33 cellular contexts compared by ENCODE assay signal in genomic region chr1:241771117-241771516, GRCh38.
"Had no signal": no experiment of that assay in that cellular context is flagged by ENCODE, and none has a peak within 500 bp of the region (broad histone marks: within the 10 kb centered on the region; RNA-seq: fewer than 3 reads in every experiment).

No MANE protein-coding gene starts in this region.

- H3K27ac ChIP-seq: adrenal gland, body of pancreas, esophagus muscularis mucosa, foreskin keratinocyte, gastrocnemius medialis, heart left ventricle had no signal

- H3K27me3 ChIP-seq: adrenal gland, body of pancreas, esophagus muscularis mucosa, foreskin keratinocyte, gastrocnemius medialis, heart left ventricle had no signal

- H3K4me1 Mint-ChIP-seq: activated CD4-positive, alpha-beta T cell treated with anti-CD3 and anti-CD28 coated beads, Interleukin-2, amount 10 ng/mL, durations not matched to agents 24 days and 14 days; activated CD8-positive, alpha-beta memory T cell treated with anti-CD3 and anti-CD28 coated beads, Interleukin-2, amount 10 ng/mL, durations not matched to agents 7 days and 5 days had no signal

- DNase-seq: activated CD4-positive, alpha-beta memory T cell treated with anti-CD3 and anti-CD28 coated beads for 36 hours; activated CD4-positive, alpha-beta T cell treated with anti-CD3 and anti-CD28 coated beads for 36 hours; activated CD4-positive, alpha-beta T cell treated with anti-CD3 and anti-CD28 coated beads, Interleukin-2, amount 10 ng/mL, durations not matched to agents 24 days and 14 days; activated CD4-positive, CD25-positive, alpha-beta regulatory T cell; activated CD4-positive, CD25-positive, alpha-beta regulatory T cell treated with anti-CD3 and anti-CD28 coated beads, Interleukin-2, amount 50 U/mL, for 72 hours; activated CD8-positive, alpha-beta memory T cell treated with anti-CD3 and anti-CD28 coated beads, Interleukin-2, amount 10 ng/mL, durations not matched to agents 7 days and 5 days; activated CD8-positive, alpha-beta memory T cell treated with anti-CD3 and anti-CD28 coated beads, Interleukin-2, amount 50 U/mL, for 4 hours; activated CD8-positive, alpha-beta T cell treated with anti-CD3 and anti-CD28 coated beads, Interleukin-2, amount 10 ng/mL, durations not matched to agents 7 days and 5 days; activated effector memory CD4-positive, alpha-beta T cell treated with anti-CD3 and anti-CD28 coated beads, Interleukin-2, amount 50 U/mL, for 16 hours; activated naive CD4-positive, alpha-beta T cell treated with anti-CD3 and anti-CD28 coated beads for 36 hours; activated naive CD8-positive, alpha-beta T cell treated with anti-CD3 and anti-CD28 coated beads for 36 hours; activated naive CD8-positive, alpha-beta T cell treated with anti-CD3 and anti-CD28 coated beads, Interleukin-2, amount 50 U/mL, for 24 hours; activated T-cell treated with anti-CD3 and anti-CD28 coated beads, Interleukin-2, amount 50 U/mL, for 1 hour; activated T-cell treated with anti-CD3 and anti-CD28 coated beads, Interleukin-2, amount 50 U/mL, for 48 hours; adrenal gland; amygdala; aorta; body of pancreas; caudate nucleus; cortex of kidney; dermis blood vessel endothelial cell; effector CD4-positive, alpha-beta T cell; effector memory CD8-positive, alpha-beta T cell; erythroblast; foreskin keratinocyte; gastrocnemius medialis; glutamatergic neuron; heart left ventricle had no signal

- H3K27me3 Mint-ChIP-seq: activated CD4-positive, alpha-beta T cell treated with anti-CD3 and anti-CD28 coated beads for 36 hours; activated CD8-positive, alpha-beta memory T cell treated with anti-CD3 and anti-CD28 coated beads, Interleukin-2, amount 10 ng/mL, durations not matched to agents 7 days and 5 days; activated naive CD8-positive, alpha-beta T cell treated with anti-CD3 and anti-CD28 coated beads for 36 hours; activated naive CD8-positive, alpha-beta T cell treated with anti-CD3 and anti-CD28 coated beads, Interleukin-2, amount 50 U/mL, for 24 hours had no signal

- ATAC-seq: activated CD4-positive, alpha-beta T cell treated with anti-CD3 and anti-CD28 coated beads for 36 hours; activated CD8-positive, alpha-beta memory T cell treated with anti-CD3 and anti-CD28 coated beads, Interleukin-2, amount 10 ng/mL, durations not matched to agents 7 days and 5 days; activated CD8-positive, alpha-beta T cell treated with anti-CD3 and anti-CD28 coated beads, Interleukin-2, amount 10 ng/mL, durations not matched to agents 7 days and 5 days; activated naive CD8-positive, alpha-beta T cell treated with anti-CD3 and anti-CD28 coated beads, Interleukin-2, amount 50 U/mL, for 24 hours; body of pancreas; effector memory CD8-positive, alpha-beta T cell; foreskin keratinocyte; gastrocnemius medialis; heart left ventricle had no signal

- H3K9me3 ChIP-seq: adrenal gland, body of pancreas, esophagus muscularis mucosa, gastrocnemius medialis, heart left ventricle had no signal

- FAIRE-seq: colon had no signal

- H3K4me1 ChIP-seq: adrenal gland, body of pancreas, esophagus muscularis mucosa, foreskin keratinocyte, gastrocnemius medialis, heart left ventricle had no signal

- H3K4me3 ChIP-seq: adrenal gland, body of pancreas, esophagus muscularis mucosa, gastrocnemius medialis, heart left ventricle had no signal

- H3K27ac Mint-ChIP-seq: activated CD4-positive, alpha-beta memory T cell treated with anti-CD3 and anti-CD28 coated beads for 36 hours; activated CD4-positive, alpha-beta T cell treated with anti-CD3 and anti-CD28 coated beads for 36 hours; activated CD4-positive, alpha-beta T cell treated with anti-CD3 and anti-CD28 coated beads, Interleukin-2, amount 10 ng/mL, durations not matched to agents 24 days and 14 days; activated CD8-positive, alpha-beta memory T cell treated with anti-CD3 and anti-CD28 coated beads, Interleukin-2, amount 10 ng/mL, durations not matched to agents 7 days and 5 days; activated CD8-positive, alpha-beta T cell treated with anti-CD3 and anti-CD28 coated beads, Interleukin-2, amount 10 ng/mL, durations not matched to agents 7 days and 5 days; activated naive CD4-positive, alpha-beta T cell treated with anti-CD3 and anti-CD28 coated beads for 36 hours; activated naive CD4-positive, alpha-beta T cell treated with anti-CD3 and anti-CD28 coated beads, Interleukin-2, amount 50 U/mL, for 24 hours; activated naive CD8-positive, alpha-beta T cell treated with anti-CD3 and anti-CD28 coated beads for 36 hours; activated naive CD8-positive, alpha-beta T cell treated with anti-CD3 and anti-CD28 coated beads, Interleukin-2, amount 50 U/mL, for 24 hours; activated T-helper 1 cell treated with anti-CD3 and anti-CD28 coated beads, Interleukin-12 subunit alpha, Interleukin-12 subunit beta, Interleukin-2, Interleukin-4 antibody, amounts not matched to agents 30 ng/mL and 10 ng/mL and 1 ng/mL, durations not matched to agents 14 hours and 24 hours and 36 hours; activated T-helper 2 cell treated with anti-CD3 and anti-CD28 coated beads, Interferon-gamma antibody, Interleukin-2, Interleukin-4, amounts not matched to agents 10 μg/mL and 5 μg/mL and 100 μg/mL, durations not matched to agents 14 hours and 24 hours and 36 hours; effector memory CD8-positive, alpha-beta T cell had no signal

- H3K36me3 ChIP-seq: adrenal gland, esophagus muscularis mucosa, gastrocnemius medialis, heart left ventricle had no signal

- H3K36me3 Mint-ChIP-seq: activated CD4-positive, alpha-beta memory T cell treated with anti-CD3 and anti-CD28 coated beads for 36 hours; activated CD8-positive, alpha-beta memory T cell treated with anti-CD3 and anti-CD28 coated beads, Interleukin-2, amount 10 ng/mL, durations not matched to agents 7 days and 5 days; activated naive CD4-positive, alpha-beta T cell treated with anti-CD3 and anti-CD28 coated beads, Interleukin-2, amount 50 U/mL, for 24 hours; activated naive CD8-positive, alpha-beta T cell treated with anti-CD3 and anti-CD28 coated beads for 36 hours had no signal

- H3K9me3 Mint-ChIP-seq: activated CD4-positive, alpha-beta memory T cell treated with anti-CD3 and anti-CD28 coated beads for 36 hours; activated CD4-positive, alpha-beta T cell treated with anti-CD3 and anti-CD28 coated beads, Interleukin-2, amount 10 ng/mL, durations not matched to agents 24 days and 14 days; activated naive CD4-positive, alpha-beta T cell treated with anti-CD3 and anti-CD28 coated beads for 36 hours; activated naive CD4-positive, alpha-beta T cell treated with anti-CD3 and anti-CD28 coated beads, Interleukin-2, amount 50 U/mL, for 24 hours; activated naive CD8-positive, alpha-beta T cell treated with anti-CD3 and anti-CD28 coated beads for 36 hours; activated naive CD8-positive, alpha-beta T cell treated with anti-CD3 and anti-CD28 coated beads, Interleukin-2, amount 50 U/mL, for 24 hours; activated T-helper 1 cell treated with anti-CD3 and anti-CD28 coated beads, Interleukin-12 subunit alpha, Interleukin-12 subunit beta, Interleukin-2, Interleukin-4 antibody, amounts not matched to agents 30 ng/mL and 10 ng/mL and 1 ng/mL, durations not matched to agents 14 hours and 24 hours and 36 hours; activated T-helper 2 cell treated with anti-CD3 and anti-CD28 coated beads, Interferon-gamma antibody, Interleukin-2, Interleukin-4, amounts not matched to agents 10 μg/mL and 5 μg/mL and 100 μg/mL, durations not matched to agents 14 hours and 24 hours and 36 hours; effector memory CD8-positive, alpha-beta T cell had no signal

- H3K4me3 Mint-ChIP-seq: activated CD4-positive, alpha-beta memory T cell treated with anti-CD3 and anti-CD28 coated beads for 36 hours; activated CD4-positive, alpha-beta T cell treated with anti-CD3 and anti-CD28 coated beads for 36 hours; activated CD4-positive, alpha-beta T cell treated with anti-CD3 and anti-CD28 coated beads, Interleukin-2, amount 10 ng/mL, durations not matched to agents 24 days and 14 days; activated CD8-positive, alpha-beta memory T cell treated with anti-CD3 and anti-CD28 coated beads, Interleukin-2, amount 10 ng/mL, durations not matched to agents 7 days and 5 days; activated CD8-positive, alpha-beta T cell treated with anti-CD3 and anti-CD28 coated beads, Interleukin-2, amount 10 ng/mL, durations not matched to agents 7 days and 5 days; activated naive CD4-positive, alpha-beta T cell treated with anti-CD3 and anti-CD28 coated beads for 36 hours; activated naive CD4-positive, alpha-beta T cell treated with anti-CD3 and anti-CD28 coated beads, Interleukin-2, amount 50 U/mL, for 24 hours; activated naive CD8-positive, alpha-beta T cell treated with anti-CD3 and anti-CD28 coated beads for 36 hours; activated naive CD8-positive, alpha-beta T cell treated with anti-CD3 and anti-CD28 coated beads, Interleukin-2, amount 50 U/mL, for 24 hours; activated T-helper 1 cell treated with anti-CD3 and anti-CD28 coated beads, Interleukin-12 subunit alpha, Interleukin-12 subunit beta, Interleukin-2, Interleukin-4 antibody, amounts not matched to agents 30 ng/mL and 10 ng/mL and 1 ng/mL, durations not matched to agents 14 hours and 24 hours and 36 hours; effector memory CD8-positive, alpha-beta T cell had no signal
